ENCODE assay signal across 8 cellular contexts in the genomic region with DNA sequence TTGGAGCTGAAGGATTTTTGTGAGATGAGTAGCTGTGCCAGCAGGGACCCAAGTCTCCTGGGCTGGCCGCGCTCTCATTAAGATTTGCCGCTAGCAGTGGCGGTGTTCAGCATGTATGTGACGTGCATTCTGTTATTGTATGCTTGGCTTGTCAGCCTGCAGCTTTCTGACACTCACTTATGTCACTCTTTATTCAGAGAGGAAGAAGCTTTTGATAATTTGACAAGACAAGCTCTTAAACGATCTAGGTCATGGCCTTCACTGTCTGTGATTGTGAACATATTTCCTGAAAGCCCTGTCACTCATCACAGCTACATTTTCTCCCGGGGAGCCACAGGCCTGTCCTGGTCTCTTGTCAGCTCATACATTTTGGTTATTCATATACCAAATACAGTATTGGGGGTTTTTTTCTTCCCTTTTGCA.
DNase-seq lines count a peak whose midpoint lies in the region; ATAC-seq and TF ChIP-seq lines count a peak whose summit lies in the region.

No MANE protein-coding gene starts in this region.

- H3K36me3 Mint-ChIP-seq in naive thymus-derived CD4-positive, alpha-beta T cell, result peaks cover 5 to 30% (median 14%) of the 10 kb centered on the region in 5 donors
- peaks cover 21% of the 10 kb centered on the region for H3K36me3 Mint-ChIP-seq in activated CD8-positive, alpha-beta T cell treated with anti-CD3 and anti-CD28 coated beads, Interleukin-2, amount 10 ng/mL, durations not matched to agents 7 days and 5 days (ENCODE audit: low read depth)

- H3K4me3 ChIP-seq in HAP-1 (no peak overlapping the region), uterus (no peak overlapping the region)
- no peak overlapping the region for H3K4me3 ChIP-seq in naive thymus-derived CD4-positive, alpha-beta T cell (ENCODE audit: low read length)

- ATAC-seq in GM18867 (IDR thresholded peaks at IDR 0.05; ENCODE audit: unreplicated experiment), result peak; percentile 68
- peak; percentile 22 for ATAC-seq in naive thymus-derived CD4-positive, alpha-beta T cell
- ATAC-seq in activated CD8-positive, alpha-beta T cell treated with anti-CD3 and anti-CD28 coated beads, Interleukin-2, amount 10 ng/mL, durations not matched to agents 7 days and 5 days, result no peak

- H3K27me3 Mint-ChIP-seq in naive thymus-derived CD4-positive, alpha-beta T cell, result no peaks in the 10 kb centered on the region
- H3K27me3 Mint-ChIP-seq in activated CD8-positive, alpha-beta T cell treated with anti-CD3 and anti-CD28 coated beads, Interleukin-2, amount 10 ng/mL, durations not matched to agents 7 days and 5 days (ENCODE audit: low read depth), result no peaks in the 10 kb centered on the region

- intact Hi-C loops in naive thymus-derived CD4-positive, alpha-beta T cell (cut with micrococcal nuclease), result no loop called here
- intact Hi-C loops in uterus (cut with DNase I; ENCODE audit: low total_unique reads), result no loop called here

- CTCF ChIA-PET in naive thymus-derived CD4-positive, alpha-beta T cell (lab: Charles Lee), result no interaction called here
- CTCF ChIA-PET in activated CD8-positive, alpha-beta T cell treated with anti-CD3 and anti-CD28 coated beads, Interleukin-2, amount 10 ng/mL, durations not matched to agents 7 days and 5 days (lab: Charles Lee), result interaction anchor here (1.4 kb wide), 1 partner anchor 17 kb away, joined by 4 read pairs; no protein-coding TSS in a partner anchor

- H3K27me3 ChIP-seq in HAP-1 (ENCODE audit: low read depth), result no peaks in the 10 kb centered on the region
- no peaks in the 10 kb centered on the region for H3K27me3 ChIP-seq in naive thymus-derived CD4-positive, alpha-beta T cell (ENCODE audit: control insufficient read depth in 2 of 2, insufficient read depth in 2 of 2, low read length in 2 of 2)
- no peaks in the 10 kb centered on the region for H3K27me3 ChIP-seq in uterus

- TF ChIP-seq POLR2A in uterus (IDR thresholded peaks at IDR 0.05), result no peak

- TF ChIP-seq CTCF in uterus (IDR thresholded peaks at IDR 0.05), result no peak

- H3K27ac ChIP-seq in naive thymus-derived CD4-positive, alpha-beta T cell (ENCODE audit: low read depth, low read length), result no peak overlapping the region
- no peak overlapping the region for H3K27ac ChIP-seq in uterus

- no peaks in the 10 kb centered on the region for H3K9me3 ChIP-seq in HAP-1
- H3K9me3 ChIP-seq in naive thymus-derived CD4-positive, alpha-beta T cell (ENCODE audit: control insufficient read depth in 2 of 3, low read length in 3 of 3), result no peaks in the 10 kb centered on the region
- H3K9me3 ChIP-seq in uterus, result no peaks in the 10 kb centered on the region

- H3K9me3 Mint-ChIP-seq in naive thymus-derived CD4-positive, alpha-beta T cell, result peaks cover 0 to 5% (median 0%) of the 10 kb centered on the region in 11 donors
- peaks cover 5% of the 10 kb centered on the region for H3K9me3 Mint-ChIP-seq in activated CD8-positive, alpha-beta T cell treated with anti-CD3 and anti-CD28 coated beads, Interleukin-2, amount 10 ng/mL, durations not matched to agents 7 days and 5 days (ENCODE audit: insufficient read depth)

- H3K4me1 Mint-ChIP-seq in naive thymus-derived CD4-positive, alpha-beta T cell, result peaks cover 0 to 8% (median 3%) of the 10 kb centered on the region in 7 donors
- H3K4me1 Mint-ChIP-seq in activated CD8-positive, alpha-beta T cell treated with anti-CD3 and anti-CD28 coated beads, Interleukin-2, amount 10 ng/mL, durations not matched to agents 7 days and 5 days (ENCODE audit: low read depth), result peaks cover 4% of the 10 kb centered on the region

- peak; percentile 27 to 56 for DNase-seq in HAP-1 (ENCODE audit: low spot score in 2 of 2)
- DNase-seq in NCI-H2029 treated with DMSO at 0.1 percent for 48 hours (lab: John Stamatoyannopoulos, UW), result peak; percentile 72
- no peak for DNase-seq in naive thymus-derived CD4-positive, alpha-beta T cell
- no peak for DNase-seq in activated CD8-positive, alpha-beta T cell treated with anti-CD3 and anti-CD28 coated beads, Interleukin-2, amount 10 ng/mL, durations not matched to agents 7 days and 5 days
- no peak for DNase-seq in AG08396 (ENCODE audit: low spot score)
- DNase-seq in activated CD8-positive, alpha-beta memory T cell treated with anti-CD3 and anti-CD28 coated beads, Interleukin-2, amount 50 U/mL, for 4 hours, result no peak
- no peak for DNase-seq in uterus

- no peak overlapping the region for H3K4me3 Mint-ChIP-seq in naive thymus-derived CD4-positive, alpha-beta T cell
- no peak overlapping the region for H3K4me3 Mint-ChIP-seq in activated CD8-positive, alpha-beta T cell treated with anti-CD3 and anti-CD28 coated beads, Interleukin-2, amount 10 ng/mL, durations not matched to agents 7 days and 5 days

- no peaks in the 10 kb centered on the region for H3K36me3 ChIP-seq in HAP-1 (replicated peaks)
- H3K36me3 ChIP-seq in naive thymus-derived CD4-positive, alpha-beta T cell (ENCODE audit: control insufficient read depth in 2 of 3, insufficient read depth in 3 of 3, low read length in 3 of 3), result no peaks in the 10 kb centered on the region
- peaks cover 0 to 3% of the 10 kb centered on the region in 2 donors for H3K36me3 ChIP-seq in uterus

- H3K27ac Mint-ChIP-seq in naive thymus-derived CD4-positive, alpha-beta T cell, result peak overlapping the region in 1 of 9 donors; percentile 73
- no peak overlapping the region for H3K27ac Mint-ChIP-seq in activated CD8-positive, alpha-beta T cell treated with anti-CD3 and anti-CD28 coated beads, Interleukin-2, amount 10 ng/mL, durations not matched to agents 7 days and 5 days

- in situ Hi-C loops in HAP-1 (cut with MboI; ENCODE audit: low sequenced_read_pairs), result no loop called here

- peaks cover 14% of the 10 kb centered on the region for H3K4me1 ChIP-seq in HAP-1
- no peaks in the 10 kb centered on the region for H3K4me1 ChIP-seq in naive thymus-derived CD4-positive, alpha-beta T cell (ENCODE audit: control insufficient read depth in 2 of 2, insufficient read depth in 2 of 2, low read length in 2 of 2)
- H3K4me1 ChIP-seq in uterus, result no peaks in the 10 kb centered on the region

- POLR2A ChIA-PET in naive thymus-derived CD4-positive, alpha-beta T cell (lab: Charles Lee), result no interaction called here
- POLR2A ChIA-PET in activated CD8-positive, alpha-beta T cell treated with anti-CD3 and anti-CD28 coated beads, Interleukin-2, amount 10 ng/mL, durations not matched to agents 7 days and 5 days (lab: Charles Lee), result no interaction called here

Comparison
In these comparisons a context has a peak if more than half of its experiments do, and no peak if none do; other contexts are left out.
1. DNase-seq: peak in HAP-1 (2 of 2) and NCI-H2029 treated with DMSO at 0.1 percent for 48 hours (single experiment); none in naive thymus-derived CD4-positive, alpha-beta T cell (0 of 9), activated CD8-positive, alpha-beta T cell treated with anti-CD3 and anti-CD28 coated beads, Interleukin-2, amount 10 ng/mL, durations not matched to agents 7 days and 5 days (single experiment), AG08396 (single experiment), activated CD8-positive, alpha-beta memory T cell treated with anti-CD3 and anti-CD28 coated beads, Interleukin-2, amount 50 U/mL, for 4 hours (single experiment) and uterus (0 of 2).